9 cellular contexts compared by ENCODE assay signal in genomic region chr12:10366875-10367274, GRCh38. TPM values are rescaled to one million over a fixed set of nuclear protein-coding genes. Genes with fewer than 3 reads are reported as not detected.
DNase-seq lines count a peak whose midpoint lies in the region; ATAC-seq and TF ChIP-seq lines count a peak whose summit lies in the region.
"Had no signal": no experiment of that assay in that cellular context is flagged by ENCODE, and none has a peak within 500 bp of the region (broad histone marks: within the 10 kb centered on the region; RNA-seq: fewer than 3 reads in every experiment).

No MANE protein-coding gene starts in this region.

- H3K9me3 ChIP-seq in neural progenitor cell (ENCODE audit: low read depth), result no peaks in the 10 kb centered on the region

- H3K4me1 Mint-ChIP-seq in brain (peaks cover 11% of the 10 kb centered on the region), neural progenitor cell (peaks cover 10% of the 10 kb centered on the region)

- H3K36me3 ChIP-seq in neural progenitor cell, result no peaks in the 10 kb centered on the region

- no peak overlapping the region for H3K4me3 ChIP-seq in neural progenitor cell

- H3K36me3 Mint-ChIP-seq in brain (no peaks in the 10 kb centered on the region), neural progenitor cell (peaks cover 2% of the 10 kb centered on the region)

- no peak overlapping the region for H3K4me2 ChIP-seq in neural progenitor cell

- H3K4me3 Mint-ChIP-seq in brain (peak overlapping the region in 1 of 5 experiments; percentile 56), neural progenitor cell (no peak overlapping the region)

- H3K27ac ChIP-seq in neural progenitor cell, result no peak overlapping the region

- H3K27me3 Mint-ChIP-seq in brain, result no peaks in the 10 kb centered on the region
- peaks cover 3% of the 10 kb centered on the region for H3K27me3 Mint-ChIP-seq in neural progenitor cell (ENCODE audit: insufficient read depth, low read depth)

- H3K27ac Mint-ChIP-seq in brain, result no peak overlapping the region
- no peak overlapping the region for H3K27ac Mint-ChIP-seq in neural progenitor cell

- H3K79me2 ChIP-seq in neural progenitor cell (ENCODE audit: low read depth), result no peaks in the 10 kb centered on the region

- DNase-seq in COLO829 (ENCODE audit: low spot score) (peak; percentile 3), NAMALWA (ENCODE audit: low spot score) (peak; percentile 58), neural progenitor cell (ENCODE audit: low spot score) (no peak), SK-N-DZ (ENCODE audit: low spot score) (no peak), NCI-H1930 (lab: John Stamatoyannopoulos, UW) (no peak)
- no peak for DNase-seq in activated CD4-positive, alpha-beta T cell treated with anti-CD3 and anti-CD28 coated beads, Interleukin-2, amount 50 U/mL, for 48 hours
- DNase-seq: NCI-H524 treated with DMSO at 0.1 percent for 48 hours had no signal

- ATAC-seq in GM21447 (IDR thresholded peaks at IDR 0.05; ENCODE audit: unreplicated experiment), result no peak

- H3K27me3 ChIP-seq in neural progenitor cell, result no peaks in the 10 kb centered on the region

- H4K20me1 ChIP-seq in neural progenitor cell (ENCODE audit: low read depth), result no peaks in the 10 kb centered on the region

- H3K9me3 Mint-ChIP-seq in brain (peaks cover 0 to 6% (median 0%) of the 10 kb centered on the region in 5 experiments), neural progenitor cell (peaks cover 6% of the 10 kb centered on the region)

- TF ChIP-seq CTCF in brain (conservative IDR thresholded peaks at IDR 0.05) (peak; percentile 35 to 56), neural progenitor cell (IDR thresholded peaks at IDR 0.05) (peak; percentile 30)

- peaks cover 11% of the 10 kb centered on the region for H3F3A ChIP-seq in neural progenitor cell (ENCODE audit: low read depth)

- peaks cover 37% of the 10 kb centered on the region for H3K4me1 ChIP-seq in neural progenitor cell

- H2AFZ ChIP-seq in neural progenitor cell (replicated peaks), result no peak overlapping the region

- no peak overlapping the region for H3K9ac ChIP-seq in neural progenitor cell

RNA-seq across cellular contexts. Expression of gene KLRK1, which starts 23.0 kb away (rescaled TPM):
- polyA plus RNA-seq in brain (ENCODE audit: insufficient read depth, low read depth, low replicate concordance), result not detected
- not detected in 2 replicates for total RNA-seq in neural progenitor cell (ENCODE audit: low replicate concordance)
- polyA plus RNA-seq in SK-N-DZ (2014; cell fraction: cytosol; rRNA removed), result 0.24 and 0.27 TPM in 2 replicates
- 2.6 and 5.3 TPM in 2 replicates for polyA plus RNA-seq in SK-N-DZ (2014; cell fraction: nucleus; rRNA removed)

RNA-seq across cellular contexts. Expression of gene KLRC4, which starts 42.7 kb away (rescaled TPM):
- polyA plus RNA-seq in brain (ENCODE audit: insufficient read depth, low read depth, low replicate concordance), result not detected
- not detected in 2 replicates for total RNA-seq in neural progenitor cell (ENCODE audit: low replicate concordance)
- polyA plus RNA-seq in SK-N-DZ (2014; cell fraction: cytosol; rRNA removed), result not detected in 2 replicates
- 1.1 TPM in 1 of 2 replicates, not detected in the other for polyA plus RNA-seq in SK-N-DZ (2014; cell fraction: nucleus; rRNA removed)

RNA-seq across cellular contexts. Expression of gene KLRC3, which starts 53.5 kb away (rescaled TPM):
- 1.5 TPM for polyA plus RNA-seq in brain (ENCODE audit: insufficient read depth, low read depth, low replicate concordance)
- not detected in 2 replicates for total RNA-seq in neural progenitor cell (ENCODE audit: low replicate concordance)
- not detected in 2 replicates for polyA plus RNA-seq in SK-N-DZ (2014; cell fraction: cytosol; rRNA removed)
- not detected in 2 replicates for polyA plus RNA-seq in SK-N-DZ (2014; cell fraction: nucleus; rRNA removed)

RNA-seq across cellular contexts. Expression of gene KLRD1, which starts 59.2 kb away (rescaled TPM):
- 0.46 TPM for polyA plus RNA-seq in brain (ENCODE audit: insufficient read depth, low read depth, low replicate concordance)
- 0.06 TPM in 2 replicates for total RNA-seq in neural progenitor cell (ENCODE audit: low replicate concordance)
- 0.09 and 0.27 TPM in 2 replicates for polyA plus RNA-seq in SK-N-DZ (2014; cell fraction: cytosol; rRNA removed)
- polyA plus RNA-seq in SK-N-DZ (2014; cell fraction: nucleus; rRNA removed), result not detected in 2 replicates

Comparison
In these comparisons a context has a peak if more than half of its experiments do, and no peak if none do; other contexts are left out.
1. DNase-seq: peak in COLO829 (single experiment) and NAMALWA (single experiment); none in neural progenitor cell (single experiment), SK-N-DZ (single experiment), NCI-H1930 (0 of 2) and activated CD4-positive, alpha-beta T cell treated with anti-CD3 and anti-CD28 coated beads, Interleukin-2, amount 50 U/mL, for 48 hours (0 of 2).